Comparison of ENCODE assay signal across 1 cellular context in the genomic region with DNA sequence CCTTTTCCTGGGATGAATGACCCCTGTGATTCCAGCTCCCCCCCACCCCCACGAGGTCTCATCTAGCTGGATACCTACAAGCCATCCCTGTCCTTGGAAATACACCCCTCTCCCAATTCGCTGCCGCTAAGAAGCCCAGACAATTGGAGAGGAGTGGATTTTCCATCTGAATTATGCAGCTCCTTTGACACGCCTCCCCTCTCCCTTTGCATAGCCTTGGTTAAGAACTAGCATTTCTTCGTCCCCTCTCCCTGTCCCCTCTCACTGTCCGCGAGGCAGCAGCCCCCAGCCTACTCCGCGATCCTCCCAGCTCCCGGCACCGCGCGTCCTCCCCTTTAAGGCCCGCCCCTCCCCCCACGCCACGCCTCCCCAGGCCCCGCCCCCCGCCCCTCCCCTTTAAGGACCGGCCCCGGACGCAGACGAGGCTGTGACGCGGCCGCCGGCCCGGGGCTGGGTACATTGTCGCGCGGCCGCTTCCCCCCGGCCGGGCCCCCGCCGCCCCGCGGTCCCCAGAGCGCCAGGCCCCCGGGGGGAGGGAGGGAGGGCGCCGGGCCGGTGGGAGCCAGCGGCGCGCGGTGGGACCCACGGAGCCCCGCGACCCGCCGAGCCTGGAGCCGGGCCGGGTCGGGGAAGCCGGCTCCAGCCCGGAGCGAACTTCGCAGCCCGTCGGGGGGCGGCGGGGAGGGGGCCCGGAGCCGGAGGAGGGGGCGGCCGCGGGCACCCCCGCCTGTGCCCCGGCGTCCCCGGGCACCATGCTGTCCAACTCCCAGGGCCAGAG.
TF ChIP-seq lines count a peak whose summit lies in the region.

A gene (plus strand): TSS at position 428 of the 778 bp plus-strand sequence. CDS start 325 bp downstream, at position 753.

TF ChIP-seq in GM12878, 131 proteins besides CTCF, POLR2A, EP300 and RAD21 (continued from another document):
- TF ChIP-seq, protein P1, sequence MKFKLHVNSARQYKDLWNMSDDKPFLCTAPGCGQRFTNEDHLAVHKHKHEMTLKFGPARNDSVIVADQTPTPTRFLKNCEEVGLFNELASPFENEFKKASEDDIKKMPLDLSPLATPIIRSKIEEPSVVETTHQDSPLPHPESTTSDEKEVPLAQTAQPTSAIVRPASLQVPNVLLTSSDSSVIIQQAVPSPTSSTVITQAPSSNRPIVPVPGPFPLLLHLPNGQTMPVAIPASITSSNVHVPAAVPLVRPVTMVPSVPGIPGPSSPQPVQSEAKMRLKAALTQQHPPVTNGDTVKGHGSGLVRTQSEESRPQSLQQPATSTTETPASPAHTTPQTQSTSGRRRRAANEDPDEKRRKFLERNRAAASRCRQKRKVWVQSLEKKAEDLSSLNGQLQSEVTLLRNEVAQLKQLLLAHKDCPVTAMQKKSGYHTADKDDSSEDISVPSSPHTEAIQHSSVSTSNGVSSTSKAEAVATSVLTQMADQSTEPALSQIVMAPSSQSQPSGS (IDR thresholded peaks at IDR 0.05; ENCODE audit: low read length) = no peak
- TF ChIP-seq CHD2 (IDR thresholded peaks at IDR 0.05; ENCODE audit: borderline replicate concordance, low read depth, low read length) (peak; percentile 54; the same call in 1 of the 2 replicates), MEF2A (IDR thresholded peaks at IDR 0.05; ENCODE audit: insufficient read depth, low read depth, low read length) (no peak), KAT2A (conservative IDR thresholded peaks at IDR 0.05; ENCODE audit: control insufficient read depth, low read depth, low read length) (no peak)
